ENCODE assay signal across 1 cellular context in the genomic region with DNA sequence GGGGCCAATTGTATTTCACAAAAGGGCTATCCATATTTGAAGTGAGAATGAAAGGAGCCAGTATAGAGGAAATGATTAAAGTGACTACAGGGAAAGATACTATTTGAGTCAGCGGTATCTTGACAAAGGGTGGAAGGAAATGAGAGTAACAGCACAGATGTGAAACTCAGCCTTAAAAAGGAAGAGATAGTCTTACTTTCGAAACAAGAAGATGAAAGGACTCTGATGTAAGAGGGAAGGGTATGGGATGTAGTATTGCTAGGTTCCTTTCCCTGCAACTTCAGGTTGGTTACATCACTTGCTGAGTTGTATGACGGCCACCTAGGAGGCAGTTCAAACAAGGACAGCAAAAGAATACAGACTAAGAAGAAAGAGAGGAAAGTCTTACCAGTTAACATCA.
TF ChIP-seq lines count a peak whose summit lies in the region.

No MANE protein-coding gene starts in this region.

TF ChIP-seq in GM23338, 12 proteins besides CTCF, POLR2A, EP300 and RAD21 (continued from another document):
- TF ChIP-seq, protein P1, sequence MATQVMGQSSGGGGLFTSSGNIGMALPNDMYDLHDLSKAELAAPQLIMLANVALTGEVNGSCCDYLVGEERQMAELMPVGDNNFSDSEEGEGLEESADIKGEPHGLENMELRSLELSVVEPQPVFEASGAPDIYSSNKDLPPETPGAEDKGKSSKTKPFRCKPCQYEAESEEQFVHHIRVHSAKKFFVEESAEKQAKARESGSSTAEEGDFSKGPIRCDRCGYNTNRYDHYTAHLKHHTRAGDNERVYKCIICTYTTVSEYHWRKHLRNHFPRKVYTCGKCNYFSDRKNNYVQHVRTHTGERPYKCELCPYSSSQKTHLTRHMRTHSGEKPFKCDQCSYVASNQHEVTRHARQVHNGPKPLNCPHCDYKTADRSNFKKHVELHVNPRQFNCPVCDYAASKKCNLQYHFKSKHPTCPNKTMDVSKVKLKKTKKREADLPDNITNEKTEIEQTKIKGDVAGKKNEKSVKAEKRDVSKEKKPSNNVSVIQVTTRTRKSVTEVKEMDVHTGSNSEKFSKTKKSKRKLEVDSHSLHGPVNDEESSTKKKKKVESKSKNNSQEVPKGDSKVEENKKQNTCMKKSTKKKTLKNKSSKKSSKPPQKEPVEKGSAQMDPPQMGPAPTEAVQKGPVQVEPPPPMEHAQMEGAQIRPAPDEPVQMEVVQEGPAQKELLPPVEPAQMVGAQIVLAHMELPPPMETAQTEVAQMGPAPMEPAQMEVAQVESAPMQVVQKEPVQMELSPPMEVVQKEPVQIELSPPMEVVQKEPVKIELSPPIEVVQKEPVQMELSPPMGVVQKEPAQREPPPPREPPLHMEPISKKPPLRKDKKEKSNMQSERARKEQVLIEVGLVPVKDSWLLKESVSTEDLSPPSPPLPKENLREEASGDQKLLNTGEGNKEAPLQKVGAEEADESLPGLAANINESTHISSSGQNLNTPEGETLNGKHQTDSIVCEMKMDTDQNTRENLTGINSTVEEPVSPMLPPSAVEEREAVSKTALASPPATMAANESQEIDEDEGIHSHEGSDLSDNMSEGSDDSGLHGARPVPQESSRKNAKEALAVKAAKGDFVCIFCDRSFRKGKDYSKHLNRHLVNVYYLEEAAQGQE (IDR thresholded peaks at IDR 0.05; ENCODE audit: unreplicated experiment): no peak
- TF ChIP-seq, protein P2, sequence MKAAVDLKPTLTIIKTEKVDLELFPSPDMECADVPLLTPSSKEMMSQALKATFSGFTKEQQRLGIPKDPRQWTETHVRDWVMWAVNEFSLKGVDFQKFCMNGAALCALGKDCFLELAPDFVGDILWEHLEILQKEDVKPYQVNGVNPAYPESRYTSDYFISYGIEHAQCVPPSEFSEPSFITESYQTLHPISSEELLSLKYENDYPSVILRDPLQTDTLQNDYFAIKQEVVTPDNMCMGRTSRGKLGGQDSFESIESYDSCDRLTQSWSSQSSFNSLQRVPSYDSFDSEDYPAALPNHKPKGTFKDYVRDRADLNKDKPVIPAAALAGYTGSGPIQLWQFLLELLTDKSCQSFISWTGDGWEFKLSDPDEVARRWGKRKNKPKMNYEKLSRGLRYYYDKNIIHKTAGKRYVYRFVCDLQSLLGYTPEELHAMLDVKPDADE (IDR thresholded peaks at IDR 0.05): no peak
